ENCODE assay signal across 16 cellular contexts in the genomic region with DNA sequence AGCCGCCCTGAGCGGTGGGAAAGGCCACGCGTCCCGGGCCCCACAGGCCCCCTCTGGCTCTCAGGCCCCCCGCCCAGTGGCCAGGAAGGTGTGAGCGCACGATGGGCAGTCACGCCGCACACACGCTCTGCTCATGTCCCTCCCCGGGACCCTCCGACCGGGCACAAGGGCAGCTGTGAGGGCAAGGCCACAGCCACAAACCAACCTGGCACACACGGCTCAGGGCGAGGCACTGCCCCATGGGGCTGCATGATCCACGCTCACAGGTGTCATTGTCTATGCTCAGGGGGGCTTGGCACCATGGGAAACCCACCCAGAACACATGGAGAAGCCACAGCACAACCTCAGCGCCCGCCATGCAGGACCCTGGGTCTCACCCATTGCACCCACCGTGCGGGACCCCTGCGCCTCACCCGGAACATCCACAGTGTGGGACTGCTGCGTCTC. TPM values are rescaled to one million over a fixed set of nuclear protein-coding genes. Genes with fewer than 3 reads are reported as not detected.
DNase-seq lines count a peak whose midpoint lies in the region; ATAC-seq, FAIRE-seq and TF ChIP-seq lines count a peak whose summit lies in the region.
"Had no signal": no experiment of that assay in that cellular context is flagged by ENCODE, and none has a peak within 500 bp of the region (broad histone marks: within the 10 kb centered on the region; RNA-seq: fewer than 3 reads in every experiment).

No MANE protein-coding gene starts in this region.

- TF ChIP-seq CTCF in SK-N-SH (IDR thresholded peaks at IDR 0.05) (no peak), right lobe of liver (IDR thresholded peaks at IDR 0.05) (no peak), HepG2 (CRISPR knock-in tag; IDR thresholded peaks at IDR 0.05) (no peak), kidney (IDR thresholded peaks at IDR 0.05; ENCODE audit: borderline replicate concordance, extremely low read depth, insufficient read depth) (no peak)

- H3K4me3 ChIP-seq in SK-N-SH (ENCODE audit: low read depth in 2 of 2, low read length in 1 of 2) = no peak overlapping the region
- H3K4me3 ChIP-seq in right lobe of liver = no peak overlapping the region
- no peak overlapping the region for H3K4me3 ChIP-seq in HepG2 (replicated peaks in 1 of 3; ENCODE audit: insufficient read depth in 1 of 3, low read depth in 2 of 3, low read length in 3 of 3)
- no peak overlapping the region for H3K4me3 ChIP-seq in kidney (ENCODE audit: low read length in 2 of 2)
- H3K4me3 ChIP-seq: BLaER1 had no signal

- POLR2A ChIA-PET in SK-N-SH (lab: Yijun Ruan, JAX) (no interaction called here), HepG2 (lab: Yijun Ruan, JAX) (no interaction called here)

- H4K20me1 ChIP-seq in SK-N-SH (ENCODE audit: insufficient read depth) (no peaks in the 10 kb centered on the region), HepG2 (ENCODE audit: insufficient read depth, low read length) (no peaks in the 10 kb centered on the region)

- H3K36me3 ChIP-seq in SK-N-SH (replicated peaks in 1 of 2; ENCODE audit: control insufficient read depth in 1 of 2, insufficient read depth in 2 of 2, low read length in 1 of 2) (no peaks in the 10 kb centered on the region), right lobe of liver (peaks cover 0 to 65% (median 19%) of the 10 kb centered on the region in 4 donors), HepG2 (replicated peaks in 1 of 2; ENCODE audit: control insufficient read depth in 1 of 2, insufficient read depth in 2 of 2, low read length in 2 of 2) (peaks cover 32 to 67% of the 10 kb centered on the region in 2 experiments; a peak in 4 of 5 replicates), kidney (ENCODE audit: control insufficient read depth in 1 of 2, insufficient read depth in 2 of 2, low read length in 2 of 2) (peaks cover 19 to 51% of the 10 kb centered on the region in 2 donors)

- no TSS peak for BruUV-seq in HepG2 (replicated peaks; lab: Mats Ljungman, UMichigan)

- H3K27me3 ChIP-seq in SK-N-SH (ENCODE audit: insufficient read depth) (no peaks in the 10 kb centered on the region), right lobe of liver (no peaks in the 10 kb centered on the region), HepG2 (ENCODE audit: control insufficient read depth in 1 of 2, insufficient read depth in 2 of 2, low read length in 2 of 2) (no peaks in the 10 kb centered on the region)
- H3K27me3 ChIP-seq: BLaER1 had no signal

- no peak for FAIRE-seq in HepG2 (lab: Jason Lieb, UNC)
- no peak for FAIRE-seq in kidney (lab: Jason Lieb, UNC)
- FAIRE-seq: H54 had no signal

- no peak overlapping the region for H3K4me2 ChIP-seq in SK-N-SH
- H3K4me2 ChIP-seq in HepG2 (ENCODE audit: low read depth, low read length) = no peak overlapping the region
- H3K4me2 ChIP-seq: BLaER1 had no signal

- H3K9me3 ChIP-seq in SK-N-SH (no peaks in the 10 kb centered on the region), right lobe of liver (no peaks in the 10 kb centered on the region), HepG2 (ENCODE audit: low read length) (no peaks in the 10 kb centered on the region), kidney (ENCODE audit: control insufficient read depth in 1 of 2, low read length in 2 of 2) (no peaks in the 10 kb centered on the region)
- H3K9me3 ChIP-seq: BLaER1, Caco-2 had no signal

- no peak for ATAC-seq in SK-N-SH treated with all-trans-retinoic acid at 6 μM for 48 hours
- peak in 1 of 4 donors; percentile 2 for ATAC-seq in right lobe of liver
- no peak for ATAC-seq in HepG2

- H2AFZ ChIP-seq in SK-N-SH (ENCODE audit: low read depth) (no peak overlapping the region), HepG2 (ENCODE audit: low read length) (no peak overlapping the region)

- CTCF ChIA-PET in SK-N-SH (lab: Yijun Ruan, JAX) = interaction anchor here (0.9 kb wide), 1 partner anchor 389 kb away, joined by 3 read pairs; no protein-coding TSS in a partner anchor
- CTCF ChIA-PET in HepG2 (lab: Yijun Ruan, JAX; ENCODE audit: low intra/inter-chr PET ratio, low total read pairs) = no interaction called here

- DNase-seq in SK-N-SH = peak; percentile 19
- peak in 2 of 3 donors; percentile 17 to 59 for DNase-seq in right lobe of liver
- no peak for DNase-seq in HepG2 (ENCODE audit: low spot score)
- peak; percentile 60 for DNase-seq in kidney
- DNase-seq in cortex of kidney (lab: John Stamatoyannopoulos, UW) = no peak
- DNase-seq in stimulated activated CD4-positive, alpha-beta T cell treated with anti-CD3 and anti-CD28 coated beads, Interleukin-1b, Interleukin-23, amount 100 ng/mL, for 48 hours = no peak
- no peak for DNase-seq in amniotic stem cell (lab: John Stamatoyannopoulos, UW)
- DNase-seq: AML-193; Caco-2; CD8-positive, alpha-beta memory T cell; DMS 273 treated with DMSO at 0.1 percent for 48 hours; IMR-90 had no signal

- TF ChIP-seq RAD21 in SK-N-SH (IDR thresholded peaks at IDR 0.05; ENCODE audit: low read length) = no peak
- no peak for TF ChIP-seq RAD21 in HepG2 (CRISPR knock-in tag; IDR thresholded peaks at IDR 0.05)

- TF ChIP-seq POLR2A in right lobe of liver (IDR thresholded peaks at IDR 0.05) (no peak), HepG2 (IDR thresholded peaks at IDR 0.05; ENCODE audit: insufficient read depth in 1 of 2, low read depth in 2 of 2, low read length in 2 of 2) (no peak)

- intact Hi-C loops in right lobe of liver (cut with DNase I) = no loop called here
- intact Hi-C loops in HepG2 (cut with micrococcal nuclease; ENCODE audit: unreplicated experiment) = no loop called here
- intact Hi-C loops in kidney (cut with DNase I) = no loop called here

- no peak overlapping the region for H3K27ac ChIP-seq in SK-N-SH (ENCODE audit: low read depth in 2 of 2, low read length in 1 of 2)
- peak overlapping the region in 1 of 3 donors; percentile 33 for H3K27ac ChIP-seq in right lobe of liver
- no peak overlapping the region for H3K27ac ChIP-seq in HepG2 (ENCODE audit: extremely low read length, insufficient read depth, low read length)
- H3K27ac ChIP-seq in kidney (ENCODE audit: low read depth in 2 of 2, low read length in 2 of 2) = no peak overlapping the region
- H3K27ac ChIP-seq: 22Rv1, BLaER1 had no signal

- TF ChIP-seq EP300 in SK-N-SH (IDR thresholded peaks at IDR 0.05; ENCODE audit: borderline replicate concordance in 1 of 2, low read depth in 1 of 2, low read length in 1 of 2) (no peak), HepG2 (IDR thresholded peaks at IDR 0.05; ENCODE audit: low read depth in 2 of 2, low read length in 2 of 2) (no peak), HepG2 (CRISPR knock-in tag; IDR thresholded peaks at IDR 0.05; ENCODE audit: borderline replicate concordance) (no peak)

- in situ Hi-C loops in HepG2 (cut with HindIII; ENCODE audit: extremely low pct_ligation_motif_present, low pct_unique_long_range_greater_than_20kb) = no loop called here

- WGBS in SK-N-SH (ENCODE audit: low lambda C conversion rate) = 56% methylated on average over 9 of the region's 24 CpGs
- WGBS in right lobe of liver (ENCODE audit: insufficient coverage, low coverage, low lambda C conversion rate, missing lambda C conversion rate) = 0% methylated on average over 1 of the region's 24 CpGs
- 80% methylated on average over 4 of the region's 24 CpGs for WGBS in HepG2 (ENCODE audit: low lambda C conversion rate)

- no peaks in the 10 kb centered on the region for H3K9me2 ChIP-seq in SK-N-SH

- no peak overlapping the region for H3K9ac ChIP-seq in SK-N-SH
- H3K9ac ChIP-seq in HepG2 (ENCODE audit: insufficient read depth, low read depth, low read length) = no peak overlapping the region
- H3K9ac ChIP-seq in kidney (ENCODE audit: low read length in 2 of 2) = no peak overlapping the region
- H3K9ac ChIP-seq: BLaER1 had no signal

- H3K4me1 ChIP-seq in SK-N-SH (ENCODE audit: control insufficient read depth in 1 of 2, insufficient read depth in 2 of 2, low read depth in 1 of 2, low read length in 1 of 2) (no peaks in the 10 kb centered on the region), right lobe of liver (peaks cover 0 to 7% (median 0%) of the 10 kb centered on the region in 4 donors), HepG2 (ENCODE audit: insufficient read depth, low read length) (no peaks in the 10 kb centered on the region), kidney (ENCODE audit: control insufficient read depth in 1 of 2, insufficient read depth in 1 of 2, low read depth in 1 of 2, low read length in 2 of 2) (peaks cover 0 to 4% of the 10 kb centered on the region in 2 donors)
- H3K4me1 ChIP-seq: Caco-2 had no signal

- H3K79me2 ChIP-seq in SK-N-SH (ENCODE audit: insufficient read depth) (no peaks in the 10 kb centered on the region), HepG2 (ENCODE audit: insufficient read depth, low read length) (no peaks in the 10 kb centered on the region)

- no peaks in the 10 kb centered on the region for H3F3A ChIP-seq in SK-N-SH (replicated peaks; ENCODE audit: insufficient read depth)

RNA-seq across cellular contexts. Expression of a gene that starts 51.3 kb away (rescaled TPM):
- 2.3 and 2.6 TPM in 2 replicates for polyA plus RNA-seq in SK-N-SH (2012; rRNA removed)
- 0.97 and 1.5 TPM in 2 replicates for polyA plus RNA-seq in SK-N-SH (2012; cell fraction: cytosol; rRNA removed)
- 7.4 and 9.0 TPM in 2 replicates for polyA plus RNA-seq in SK-N-SH (2012; cell fraction: nucleus; rRNA removed)
- 10 to 100 TPM; 38.9 to 65.2 (median 53.3) TPM for total RNA-seq in right lobe of liver
- total RNA-seq in HepG2 (2016; rRNA removed; fragmentation: Illumina TruSeq; extraction: Trizol) = 7.4 and 14.0 TPM in 2 replicates
- total RNA-seq in HepG2 (2016; cell fraction: cytosol; rRNA removed; fragmentation: Illumina TruSeq; extraction: Trizol; ENCODE audit: low read depth) = 9.5 and 12.5 TPM in 2 replicates
- 5.2 and 15.7 TPM in 2 replicates for total RNA-seq in HepG2 (2016; cell fraction: insoluble cytoplasmic fraction; rRNA removed; fragmentation: Illumina TruSeq; extraction: Trizol)
- total RNA-seq in HepG2 (2016; cell fraction: membrane; rRNA removed; fragmentation: Illumina TruSeq; extraction: Trizol) = 6.9 and 7.7 TPM in 2 replicates
- total RNA-seq in HepG2 (2016; cell fraction: nucleus; rRNA removed; fragmentation: Illumina TruSeq; extraction: Trizol) = 21.8 and 25.8 TPM in 2 replicates
- 18.5 and 25.6 TPM in 2 replicates for polyA plus RNA-seq in HepG2 (2011; rRNA removed)
- 11.8 and 15.1 TPM in 2 replicates for polyA plus RNA-seq in HepG2 (2011; cell fraction: cytosol; rRNA removed)
- polyA plus RNA-seq in HepG2 (2011; cell fraction: nucleus; rRNA removed) = 164 and 213 TPM in 2 replicates
- polyA plus RNA-seq in HepG2 (2012) = 28.2 and 30.9 TPM in 2 replicates
- polyA plus RNA-seq in HepG2 (2016; cell fraction: cytosol; fragmentation: Illumina TruSeq; extraction: Trizol; ENCODE audit: low read depth) = 1.4 and 1.6 TPM in 2 replicates
- 6.3 and 7.6 TPM in 2 replicates for polyA plus RNA-seq in HepG2 (2016; cell fraction: insoluble cytoplasmic fraction; fragmentation: Illumina TruSeq; extraction: Trizol; ENCODE audit: low read depth)
- 3.2 and 3.7 TPM in 2 replicates for polyA plus RNA-seq in HepG2 (2016; cell fraction: membrane; fragmentation: Illumina TruSeq; extraction: Trizol; ENCODE audit: low read depth)
- 88.5 and 93.5 TPM in 2 replicates for polyA plus RNA-seq in HepG2 (2016; cell fraction: nucleus; fragmentation: Illumina TruSeq; extraction: Trizol; ENCODE audit: insufficient read depth, low read depth)
- polyA minus RNA-seq in HepG2 (2011; rRNA and poly(A)+ RNA removed; ENCODE audit: low replicate concordance) = 6.3 and 47.1 TPM in 2 replicates
- polyA minus RNA-seq in HepG2 (2011; cell fraction: cytosol; rRNA and poly(A)+ RNA removed) = 14.7 and 16.2 TPM in 2 replicates
- 40.3 and 44.4 TPM in 2 replicates for polyA minus RNA-seq in HepG2 (2011; cell fraction: nucleus; rRNA and poly(A)+ RNA removed)
- 92.9 TPM for total RNA-seq in kidney
- 28.2 TPM for polyA plus RNA-seq in kidney (ENCODE audit: insufficient read depth, low read depth, low replicate concordance)

RNA-seq across cellular contexts. Expression of a gene that starts 52.0 kb away (rescaled TPM):
- polyA plus RNA-seq in SK-N-SH (2012; rRNA removed) = not detected in 2 replicates
- polyA plus RNA-seq in SK-N-SH (2012; cell fraction: cytosol; rRNA removed) = not detected in 2 replicates
- polyA plus RNA-seq in SK-N-SH (2012; cell fraction: nucleus; rRNA removed) = 0.06 TPM in 1 of 2 replicates, not detected in the other
- 1 to 10 TPM in 4 of 6 experiments, under 1 TPM in 2; 0.93 to 2.9 (median 2.2) TPM for total RNA-seq in right lobe of liver
- 0.53 and 0.94 TPM in 2 replicates for total RNA-seq in HepG2 (2016; rRNA removed; fragmentation: Illumina TruSeq; extraction: Trizol)
- 0.26 and 0.91 TPM in 2 replicates for total RNA-seq in HepG2 (2016; cell fraction: cytosol; rRNA removed; fragmentation: Illumina TruSeq; extraction: Trizol; ENCODE audit: low read depth)
- 0.77 and 1.1 TPM in 2 replicates for total RNA-seq in HepG2 (2016; cell fraction: insoluble cytoplasmic fraction; rRNA removed; fragmentation: Illumina TruSeq; extraction: Trizol)
- total RNA-seq in HepG2 (2016; cell fraction: membrane; rRNA removed; fragmentation: Illumina TruSeq; extraction: Trizol) = 0.48 and 0.90 TPM in 2 replicates
- 0.81 and 2.0 TPM in 2 replicates for total RNA-seq in HepG2 (2016; cell fraction: nucleus; rRNA removed; fragmentation: Illumina TruSeq; extraction: Trizol)
- 0.81 and 0.82 TPM in 2 replicates for polyA plus RNA-seq in HepG2 (2011; rRNA removed)
- 0.13 and 0.70 TPM in 2 replicates for polyA plus RNA-seq in HepG2 (2011; cell fraction: cytosol; rRNA removed)
- 10.6 and 14.1 TPM in 2 replicates for polyA plus RNA-seq in HepG2 (2011; cell fraction: nucleus; rRNA removed)
- polyA plus RNA-seq in HepG2 (2012) = 0.39 and 0.79 TPM in 2 replicates
- polyA plus RNA-seq in HepG2 (2016; cell fraction: cytosol; fragmentation: Illumina TruSeq; extraction: Trizol; ENCODE audit: low read depth) = 0.59 and 0.60 TPM in 2 replicates
- polyA plus RNA-seq in HepG2 (2016; cell fraction: insoluble cytoplasmic fraction; fragmentation: Illumina TruSeq; extraction: Trizol; ENCODE audit: low read depth) = 1.1 and 1.2 TPM in 2 replicates
- polyA plus RNA-seq in HepG2 (2016; cell fraction: membrane; fragmentation: Illumina TruSeq; extraction: Trizol; ENCODE audit: low read depth) = 0.76 and 0.84 TPM in 2 replicates
- polyA plus RNA-seq in HepG2 (2016; cell fraction: nucleus; fragmentation: Illumina TruSeq; extraction: Trizol; ENCODE audit: insufficient read depth, low read depth) = 5.1 and 6.3 TPM in 2 replicates
- 1.6 TPM in 1 of 2 replicates, not detected in the other for polyA minus RNA-seq in HepG2 (2011; rRNA and poly(A)+ RNA removed; ENCODE audit: low replicate concordance)
- 0.30 and 0.62 TPM in 2 replicates for polyA minus RNA-seq in HepG2 (2011; cell fraction: cytosol; rRNA and poly(A)+ RNA removed)
- 0.62 and 1.0 TPM in 2 replicates for polyA minus RNA-seq in HepG2 (2011; cell fraction: nucleus; rRNA and poly(A)+ RNA removed)
- total RNA-seq in kidney = 14.1 TPM
- 7.9 TPM for polyA plus RNA-seq in kidney (ENCODE audit: insufficient read depth, low read depth, low replicate concordance)
- total RNA-seq: IMR-90 had no signal
- polyA plus RNA-seq: CD8-positive, alpha-beta memory T cell; IMR-90 had no signal

Comparison
In these comparisons a context has a peak if more than half of its experiments do, and no peak if none do; other contexts are left out.
1. DNase-seq: peak in SK-N-SH (single experiment), right lobe of liver (2 of 3) and kidney (single experiment); none in HepG2 (single experiment), cortex of kidney (single experiment), stimulated activated CD4-positive, alpha-beta T cell treated with anti-CD3 and anti-CD28 coated beads, Interleukin-1b, Interleukin-23, amount 100 ng/mL, for 48 hours (single experiment) and amniotic stem cell (single experiment).